7 cellular contexts compared by ENCODE assay signal in genomic region chr22:30740007-30740406, GRCh38. TPM values are rescaled to one million over a fixed set of nuclear protein-coding genes. Genes with fewer than 3 reads are reported as not detected.
A peak's percentile ranks its signal among the peaks of the same experiment; 100 is the strongest.
DNase-seq lines count a peak whose midpoint lies in the region; ATAC-seq, FAIRE-seq and TF ChIP-seq lines count a peak whose summit lies in the region.
"Not testable (repeated sequence)": the region's sequence is repeated elsewhere in the genome, so short reads cannot be mapped to it uniquely, and the experiment has no call there.

No MANE protein-coding gene starts in this region.

- H3K23me2 ChIP-seq in H9 (ENCODE audit: insufficient read length, low read depth, low read length, poor library complexity, severe bottlenecking), result not testable (repeated sequence)

- H4K8ac ChIP-seq in H9 (replicated peaks; ENCODE audit: insufficient read length, low read depth, low read length), result not testable (repeated sequence)

- POLR2A ChIA-PET in PC-3 (lab: Charles Lee; ENCODE audit: unreplicated experiment), result interaction anchor here (0.6 kb wide), 1 partner anchor 181 kb away, joined by 3 read pairs; no protein-coding TSS in a partner anchor
- POLR2A ChIA-PET in activated CD4-positive, alpha-beta T cell treated with anti-CD3 and anti-CD28 coated beads for 36 hours (lab: Charles Lee), result interaction anchor here (0.6 kb wide), 1 partner anchor 85 kb away, joined by 7 read pairs; no protein-coding TSS in a partner anchor
- POLR2A ChIA-PET in activated CD8-positive, alpha-beta T cell treated with anti-CD3 and anti-CD28 coated beads, Interleukin-2, amount 10 ng/mL, durations not matched to agents 7 days and 5 days (lab: Charles Lee), result interaction anchor here (1.1 kb wide), 1 partner anchor 15 kb away, joined by 4 read pairs; no protein-coding TSS in a partner anchor
- POLR2A ChIA-PET in K562 (lab: Yijun Ruan, JAX), result interaction anchor here (0.6 kb wide), 2 partner anchors 199 to 1381 kb away, joined by 3 read pairs; no protein-coding TSS in a partner anchor

- TF ChIP-seq CTCF in H9 (conservative IDR thresholded peaks at IDR 0.05); PC-3 (conservative IDR thresholded peaks at IDR 0.05; ENCODE audit: low read depth, low read length); K562 (IDR thresholded peaks at IDR 0.05 in 2 of 3, conservative IDR thresholded peaks at IDR 0.05 in 1 of 3; ENCODE audit: insufficient read depth in 2 of 3, low read depth in 1 of 3, low read length in 3 of 3): not testable (repeated sequence)

- not testable (repeated sequence) for TF ChIP-seq EP300 in K562 (IDR thresholded peaks at IDR 0.05; ENCODE audit: low read length)

- H3K79me1 ChIP-seq in H9 (ENCODE audit: insufficient read depth, low read depth, low read length, poor library complexity, severe bottlenecking), result not testable (repeated sequence)

- peak; percentile 62 for FAIRE-seq in K562 (lab: Jason Lieb, UNC)

- H3K9me3 Mint-ChIP-seq in H9; activated CD4-positive, alpha-beta T cell treated with anti-CD3 and anti-CD28 coated beads for 36 hours (ENCODE audit: low read depth); activated CD8-positive, alpha-beta T cell treated with anti-CD3 and anti-CD28 coated beads, Interleukin-2, amount 10 ng/mL, durations not matched to agents 7 days and 5 days (ENCODE audit: insufficient read depth); natural killer cell treated with Interleukin-12 subunit alpha and Interleukin-12 subunit beta and Interleukin-15 and Interleukin-18, amount 100 ng/mL, for 72 hours: not testable (repeated sequence)

- H4K5ac ChIP-seq in H9 (ENCODE audit: insufficient read length, low read depth, low read length), result not testable (repeated sequence)

- not testable (repeated sequence) for H3K79me2 ChIP-seq in H9 (ENCODE audit: insufficient read depth, low read length); PC-3 (ENCODE audit: low read length); K562 (ENCODE audit: control insufficient read depth, insufficient read depth, low read length)

- intact Hi-C loops in PC-3 (cut with micrococcal nuclease); K562 (cut with micrococcal nuclease): not testable (repeated sequence)
- intact Hi-C loops in activated CD4-positive, alpha-beta T cell treated with anti-CD3 and anti-CD28 coated beads for 36 hours (cut with DNase I, micrococcal nuclease), result loop anchor here (1.0 to 5.0 kb wide), 6 partner anchors 34 to 552 kb away; partner anchors contain the start of genes LIMK2 (in 1 of the 2), OSBP2 (in 1 of the 2) and PIK3IP1 (in 1 of the 2)

- not testable (repeated sequence) for H3K4me2 ChIP-seq in H9 (ENCODE audit: insufficient read depth, insufficient read length, low read length); PC-3 (ENCODE audit: low read length)
- H3K4me2 ChIP-seq in K562 (ENCODE audit: insufficient read depth, low read length), result peak overlapping the region; percentile 25

- not testable (repeated sequence) for H3K4me3 Mint-ChIP-seq in H9; activated CD4-positive, alpha-beta T cell treated with anti-CD3 and anti-CD28 coated beads for 36 hours; activated CD8-positive, alpha-beta T cell treated with anti-CD3 and anti-CD28 coated beads, Interleukin-2, amount 10 ng/mL, durations not matched to agents 7 days and 5 days
- peak overlapping the region; percentile 77 for H3K4me3 Mint-ChIP-seq in natural killer cell treated with Interleukin-12 subunit alpha and Interleukin-12 subunit beta and Interleukin-15 and Interleukin-18, amount 100 ng/mL, for 72 hours

- not testable (repeated sequence) for H2BK20ac ChIP-seq in H9 (ENCODE audit: low read depth, low read length, poor library complexity, severe bottlenecking)

- in situ Hi-C loops in K562 (cut with MboI), result not testable (repeated sequence)

- H3K14ac ChIP-seq in H9 (ENCODE audit: insufficient read depth, low read length), result not testable (repeated sequence)

- H3K56ac ChIP-seq in H9 (ENCODE audit: insufficient read length, low read depth, low read length), result not testable (repeated sequence)

- peak; percentile 24; the same call in 1 of the 2 replicates for ATAC-seq in PC-3
- peak; percentile 25 for ATAC-seq in activated CD4-positive, alpha-beta T cell treated with anti-CD3 and anti-CD28 coated beads for 36 hours
- not testable (repeated sequence) for ATAC-seq in activated CD8-positive, alpha-beta T cell treated with anti-CD3 and anti-CD28 coated beads, Interleukin-2, amount 10 ng/mL, durations not matched to agents 7 days and 5 days
- peak; percentile 79 for ATAC-seq in K562
- ATAC-seq in natural killer cell treated with Interleukin-12 subunit alpha and Interleukin-12 subunit beta and Interleukin-15 and Interleukin-18, amount 100 ng/mL, for 72 hours, result peak in 1 of 2 donors; percentile 50

- H3K9me3 ChIP-seq in H9 (ENCODE audit: control insufficient read depth, low read depth, low read length); PC-3 (ENCODE audit: low read length); K562 (replicated peaks; ENCODE audit: control insufficient read depth, insufficient read depth, low read depth, low read length): not testable (repeated sequence)

- not testable (repeated sequence) for H3K36me3 Mint-ChIP-seq in H9 (ENCODE audit: insufficient read depth in 1 of 3, low read depth in 3 of 3); activated CD4-positive, alpha-beta T cell treated with anti-CD3 and anti-CD28 coated beads for 36 hours (ENCODE audit: low read depth); activated CD8-positive, alpha-beta T cell treated with anti-CD3 and anti-CD28 coated beads, Interleukin-2, amount 10 ng/mL, durations not matched to agents 7 days and 5 days (ENCODE audit: low read depth); natural killer cell treated with Interleukin-12 subunit alpha and Interleukin-12 subunit beta and Interleukin-15 and Interleukin-18, amount 100 ng/mL, for 72 hours

- H3K27ac ChIP-seq in H9 (ENCODE audit: insufficient read length, low read depth, low read length); PC-3 (ENCODE audit: low read length): not testable (repeated sequence)
- 0 out of 3 replicates have a peak overlapping the region, but pooled peaks have one; percentile 15 for H3K27ac ChIP-seq in K562 (ENCODE audit: extremely low read depth, low read depth, low read length)

- not testable (repeated sequence) for H3K18ac ChIP-seq in H9 (ENCODE audit: insufficient read length, low read depth, low read length)

- not testable (repeated sequence) for H2BK15ac ChIP-seq in H9 (ENCODE audit: low read depth, low read length)

- H3K4ac ChIP-seq in H9 (ENCODE audit: low read depth, low read length), result not testable (repeated sequence)

- not testable (repeated sequence) for H3T11ph ChIP-seq in H9 (ENCODE audit: low read length)

- not testable (repeated sequence) for H4K20me1 ChIP-seq in H9 (ENCODE audit: control insufficient read depth, insufficient read depth, insufficient read length); PC-3 (ENCODE audit: low read length); K562 (replicated peaks; ENCODE audit: control insufficient read depth, insufficient read depth, low read length)

- not testable (repeated sequence) for H3K9me2 ChIP-seq in PC-3 (replicated peaks; ENCODE audit: low read length)

- H4K91ac ChIP-seq in H9 (ENCODE audit: insufficient read length, low read depth, low read length), result not testable (repeated sequence)

- not testable (repeated sequence) for BruUV-seq in PC-3 (replicated peaks; lab: Mats Ljungman, UMichigan); K562 (replicated peaks; lab: Mats Ljungman, UMichigan)

- H2AK5ac ChIP-seq in H9 (ENCODE audit: insufficient read length, low read length), result not testable (repeated sequence)

- not testable (repeated sequence) for H3K36me3 ChIP-seq in PC-3 (ENCODE audit: low read depth, low read length); K562 (ENCODE audit: control insufficient read depth, insufficient read depth, low read length)

- not testable (repeated sequence) for H3K4me3 ChIP-seq in PC-3 (ENCODE audit: low read length); K562

- H2BK120ac ChIP-seq in H9 (ENCODE audit: low read depth, low read length, poor library complexity, severe bottlenecking), result not testable (repeated sequence)

- not testable (repeated sequence) for H3K27me3 ChIP-seq in H9 (ENCODE audit: insufficient read depth, low read length); PC-3 (ENCODE audit: low read length); K562 (ENCODE audit: control insufficient read depth in 2 of 2, insufficient read depth in 2 of 2, low read length in 2 of 2)

- TF ChIP-seq POLR2A in K562 (conservative IDR thresholded peaks at IDR 0.05), result not testable (repeated sequence)

- no CpG with 5 or more reads among the region's 7 CpGs for WGBS in H9 (ENCODE audit: extremely low coverage, insufficient read length, low lambda C conversion rate)
- WGBS in K562 (ENCODE audit: insufficient coverage, low coverage, missing lambda C conversion rate), result 2% methylated on average over 6 of the region's 7 CpGs

- H3K9ac ChIP-seq in H9 (ENCODE audit: extremely low read depth, insufficient read length, low read length); PC-3 (ENCODE audit: low read length); K562 (ENCODE audit: insufficient read depth in 1 of 2, low read depth in 2 of 2, low read length in 2 of 2): not testable (repeated sequence)

- not testable (repeated sequence) for H3K23ac ChIP-seq in H9 (ENCODE audit: insufficient read length, low read depth, low read length)

- not testable (repeated sequence) for H2BK5ac ChIP-seq in H9 (ENCODE audit: insufficient read length, low read length)

- CTCF ChIA-PET in PC-3 (lab: Charles Lee); K562 (lab: Yijun Ruan, JAX; ENCODE audit: low intra/inter-chr PET ratio): not testable (repeated sequence)
- CTCF ChIA-PET in activated CD4-positive, alpha-beta T cell treated with anti-CD3 and anti-CD28 coated beads for 36 hours (lab: Charles Lee), result interaction anchor here (0.7 to 1.0 kb wide), 2 partner anchors 111 to 490 kb away, joined by 3 to 4 read pairs; no protein-coding TSS in a partner anchor
- CTCF ChIA-PET in activated CD8-positive, alpha-beta T cell treated with anti-CD3 and anti-CD28 coated beads, Interleukin-2, amount 10 ng/mL, durations not matched to agents 7 days and 5 days (lab: Charles Lee), result interaction anchor here (1.7 to 8.8 kb wide), 2 partner anchors 24 to 105 kb away, joined by 5 to 65 read pairs; partner anchors contain the start of gene SLC35E4

- H2AFZ ChIP-seq in H9 (ENCODE audit: low read length); PC-3 (ENCODE audit: low read length): not testable (repeated sequence)
- peak overlapping the region; percentile 55; the same call in 1 of the 2 replicates for H2AFZ ChIP-seq in K562 (ENCODE audit: low read depth, low read length)

- H3K27me3 Mint-ChIP-seq in H9 (ENCODE audit: low read depth); activated CD4-positive, alpha-beta T cell treated with anti-CD3 and anti-CD28 coated beads for 36 hours; activated CD8-positive, alpha-beta T cell treated with anti-CD3 and anti-CD28 coated beads, Interleukin-2, amount 10 ng/mL, durations not matched to agents 7 days and 5 days (ENCODE audit: low read depth): not testable (repeated sequence)
- peaks cover 7 to 28% of the 10 kb centered on the region in 2 donors for H3K27me3 Mint-ChIP-seq in natural killer cell treated with Interleukin-12 subunit alpha and Interleukin-12 subunit beta and Interleukin-15 and Interleukin-18, amount 100 ng/mL, for 72 hours

- H3K9me1 ChIP-seq in K562 (ENCODE audit: control insufficient read depth, insufficient read depth, low read length), result not testable (repeated sequence)

- DNase-seq in H9; activated CD8-positive, alpha-beta T cell treated with anti-CD3 and anti-CD28 coated beads, Interleukin-2, amount 10 ng/mL, durations not matched to agents 7 days and 5 days: not testable (repeated sequence)
- peak; percentile 23 for DNase-seq in PC-3
- DNase-seq in activated CD4-positive, alpha-beta T cell treated with anti-CD3 and anti-CD28 coated beads for 36 hours, result peak; percentile 61
- DNase-seq in activated effector memory CD4-positive, alpha-beta T cell treated with anti-CD3 and anti-CD28 coated beads, Interleukin-2, amount 50 U/mL, for 16 hours, result peak; percentile 60
- DNase-seq in K562 (ENCODE audit: extremely low read depth in 1 of 4, low spot score in 3 of 4), result peak; percentile 29 to 48 (median 33)
- DNase-seq in natural killer cell treated with Interleukin-12 subunit alpha and Interleukin-12 subunit beta and Interleukin-15 and Interleukin-18, amount 100 ng/mL, for 72 hours (ENCODE audit: low spot score), result peak; percentile 47

- peaks cover 20 to 21% of the 10 kb centered on the region in 2 experiments for H3K4me1 Mint-ChIP-seq in H9
- peaks cover 50% of the 10 kb centered on the region for H3K4me1 Mint-ChIP-seq in activated CD4-positive, alpha-beta T cell treated with anti-CD3 and anti-CD28 coated beads for 36 hours
- H3K4me1 Mint-ChIP-seq in activated CD8-positive, alpha-beta T cell treated with anti-CD3 and anti-CD28 coated beads, Interleukin-2, amount 10 ng/mL, durations not matched to agents 7 days and 5 days (ENCODE audit: low read depth), result peaks cover 34% of the 10 kb centered on the region
- peaks cover 24 to 48% of the 10 kb centered on the region in 2 donors for H3K4me1 Mint-ChIP-seq in natural killer cell treated with Interleukin-12 subunit alpha and Interleukin-12 subunit beta and Interleukin-15 and Interleukin-18, amount 100 ng/mL, for 72 hours (ENCODE audit: low read depth in 2 of 2)

- not testable (repeated sequence) for H2BK12ac ChIP-seq in H9 (ENCODE audit: insufficient read length, low read depth, low read length)

- not testable (repeated sequence) for TF ChIP-seq RAD21 in K562 (CRISPR knock-in tag; conservative IDR thresholded peaks at IDR 0.05 in 1 of 2, IDR thresholded peaks at IDR 0.05 in 1 of 2)

- H3K27ac Mint-ChIP-seq in H9, result peak overlapping the region in 2 of 3 experiments; percentile 28 to 82; a peak in 3 of 7 replicates
- H3K27ac Mint-ChIP-seq in activated CD4-positive, alpha-beta T cell treated with anti-CD3 and anti-CD28 coated beads for 36 hours, result peak overlapping the region; percentile 88
- peak overlapping the region; percentile 70 for H3K27ac Mint-ChIP-seq in activated CD8-positive, alpha-beta T cell treated with anti-CD3 and anti-CD28 coated beads, Interleukin-2, amount 10 ng/mL, durations not matched to agents 7 days and 5 days
- peak overlapping the region; percentile 47 to 85 for H3K27ac Mint-ChIP-seq in natural killer cell treated with Interleukin-12 subunit alpha and Interleukin-12 subunit beta and Interleukin-15 and Interleukin-18, amount 100 ng/mL, for 72 hours

- not testable (repeated sequence) for H3F3A ChIP-seq in PC-3 (ENCODE audit: low read length, unreplicated experiment)

- not testable (repeated sequence) for H3K4me1 ChIP-seq in H9 (ENCODE audit: insufficient read depth, low read length); PC-3 (ENCODE audit: insufficient read depth, low read length)
- H3K4me1 ChIP-seq in K562 (replicated peaks in 1 of 2; ENCODE audit: control insufficient read depth in 2 of 2, insufficient read depth in 2 of 2, low read length in 2 of 2), result peaks cover 7 to 13% of the 10 kb centered on the region in 2 experiments; a peak in 3 of 5 replicates

RNA-seq across cellular contexts. Expression of gene OSBP2, which starts 45.3 kb away (rescaled TPM):
- total RNA-seq in H9 (2021) (3.4 and 3.6 TPM in 2 replicates), PC-3 (2014; rRNA removed) (10.2 and 15.1 TPM in 2 replicates), K562 (2014; rRNA removed) (24.1 and 27.4 TPM in 2 replicates), K562 (2014; rRNA removed; fragmentation: Illumina TruSeq; extraction: Trizol) (9.8 and 11.4 TPM in 2 replicates), K562 (2015; rRNA removed; fragmentation: Illumina TruSeq; extraction: Trizol) (13.5 and 14.5 TPM in 2 replicates), K562 (2021) (28.8 and 31.3 TPM in 2 replicates)
- 1 to 10 TPM; 1.2 to 1.4 TPM for total RNA-seq in activated CD4-positive, alpha-beta T cell treated with anti-CD3 and anti-CD28 coated beads for 36 hours
- under 1 TPM; 0.42 to 0.55 TPM for total RNA-seq in activated CD8-positive, alpha-beta T cell treated with anti-CD3 and anti-CD28 coated beads, Interleukin-2, amount 10 ng/mL, durations not matched to agents 7 days and 5 days
- total RNA-seq in K562 (2011; cell fraction: chromatin; rRNA removed; ENCODE audit: low replicate concordance), result 38.2 and 49.5 TPM in 2 replicates
- total RNA-seq in K562 (2011; cell fraction: nucleolus; rRNA removed), result 22.2 and 25.8 TPM in 2 replicates
- 24.9 and 29.2 TPM in 2 replicates for total RNA-seq in K562 (2011; cell fraction: nucleoplasm; rRNA removed)
- polyA plus RNA-seq in K562 (2011; rRNA removed) (18.5 and 29.5 TPM in 2 replicates), K562 (2014; fragmentation: Illumina TruSeq; extraction: Trizol) (23.3 and 26.0 TPM in 2 replicates), K562 (2014; fragmentation: Nextera tagmentation; extraction: Ambion mirVana) (under 1 TPM; 0.52 to 0.55 TPM), K562 (2014; rRNA removed) (21.6 and 23.4 TPM in 2 replicates)
- 15.5 and 43.5 TPM in 2 replicates for polyA plus RNA-seq in K562 (2011; cell fraction: cytosol; rRNA removed)
- 18.5 and 38.5 TPM in 2 replicates for polyA plus RNA-seq in K562 (2011; cell fraction: nucleus; rRNA removed)
- polyA plus RNA-seq in K562 (2012), result 11.3 and 15.6 TPM in 2 replicates
- polyA minus RNA-seq in K562 (2011; rRNA and poly(A)+ RNA removed), result 16.4 and 28.3 TPM in 2 replicates
- 9.6 and 23.8 TPM in 2 replicates for polyA minus RNA-seq in K562 (2011; cell fraction: cytosol; rRNA and poly(A)+ RNA removed)
- polyA minus RNA-seq in K562 (2011; cell fraction: nucleus; rRNA and poly(A)+ RNA removed), result 14.6 and 17.6 TPM in 2 replicates
- total RNA-seq in natural killer cell treated with Interleukin-12 subunit alpha and Interleukin-12 subunit beta and Interleukin-15 and Interleukin-18, amount 100 ng/mL, for 72 hours, result 1 to 10 TPM in 1 of 2 donors, under 1 TPM in 1; 0.14 to 1.7 TPM
